Comparison of ENCODE assay signal across 12 cellular contexts in the genomic region with DNA sequence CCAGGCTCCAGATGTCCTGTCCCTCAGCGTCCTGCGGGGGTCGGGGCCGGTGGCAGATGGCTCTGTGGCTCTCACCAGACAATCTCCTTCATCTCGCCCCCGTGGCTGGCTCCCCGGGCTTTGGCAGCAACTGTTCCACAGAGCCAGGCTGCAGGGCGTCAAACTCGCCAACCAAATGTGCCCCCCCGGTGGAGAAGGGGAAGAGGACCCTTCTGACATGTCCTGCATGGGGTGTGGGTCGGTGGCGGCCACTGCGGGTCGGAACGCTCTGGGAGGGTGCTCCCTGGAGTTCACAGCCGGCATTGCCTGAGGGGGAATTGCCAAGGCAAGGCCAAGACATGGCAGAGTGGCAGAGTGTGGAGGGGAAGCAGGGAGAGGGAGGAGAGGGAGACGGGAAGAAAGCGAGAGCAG. TPM values are rescaled to one million over a fixed set of nuclear protein-coding genes. Genes with fewer than 3 reads are reported as not detected.
DNase-seq lines count a peak whose midpoint lies in the region; ATAC-seq and TF ChIP-seq lines count a peak whose summit lies in the region.
"Had no signal": no experiment of that assay in that cellular context is flagged by ENCODE, and none has a peak within 500 bp of the region (broad histone marks: within the 10 kb centered on the region; RNA-seq: fewer than 3 reads in every experiment).

No MANE protein-coding gene starts in this region.

- H3K27ac Mint-ChIP-seq in neural progenitor cell, result peak overlapping the region; percentile 63
- H3K27ac Mint-ChIP-seq: mesothelial cell of epicardium had no signal

- H3K36me3 ChIP-seq in BLaER1 (peaks cover 23% of the 10 kb centered on the region), IMR-90 (ENCODE audit: control insufficient read depth, insufficient read depth, low read length) (no peaks in the 10 kb centered on the region), brain microvascular endothelial cell (replicated peaks) (no peaks in the 10 kb centered on the region), neural progenitor cell (no peaks in the 10 kb centered on the region)

- ATAC-seq in IMR-90 (ENCODE audit: low read depth) (no peak), HG03135 (IDR thresholded peaks at IDR 0.05; ENCODE audit: unreplicated experiment) (no peak), HG02798 (IDR thresholded peaks at IDR 0.05; ENCODE audit: poor library complexity, unreplicated experiment) (no peak)
- ATAC-seq: activated T-cell treated with anti-CD3 and anti-CD28 coated beads, Interleukin-2, amount 50 U/mL, for 4 hours had no signal

- no peak overlapping the region for H3K18ac ChIP-seq in IMR-90 (ENCODE audit: low read depth, low read length)

- peaks cover 5% of the 10 kb centered on the region for H3K27me3 Mint-ChIP-seq in neural progenitor cell (ENCODE audit: insufficient read depth, low read depth)

- dilution Hi-C loops in IMR-90 (cut with HindIII; ENCODE audit: low sequenced_read_pairs, unreplicated experiment), result no loop called here

- no peak for TF ChIP-seq CTCF in IMR-90 (conservative IDR thresholded peaks at IDR 0.05; ENCODE audit: low read depth, low read length)
- TF ChIP-seq CTCF in brain microvascular endothelial cell (IDR thresholded peaks at IDR 0.05; ENCODE audit: low read depth, low read length, missing control alignments), result peak; percentile 19
- TF ChIP-seq CTCF in neural progenitor cell (IDR thresholded peaks at IDR 0.05), result no peak

- POLR2A ChIA-PET in IMR-90 (lab: Charles Lee; ENCODE audit: unreplicated experiment), result no interaction called here

- H2AK5ac ChIP-seq in IMR-90 (ENCODE audit: low read depth, low read length), result peak overlapping the region; percentile 43; the same call in 1 of the 2 replicates

- H3K4me2 ChIP-seq in BLaER1 (peak overlapping the region; percentile 57), IMR-90 (ENCODE audit: low read depth, low read length) (no peak overlapping the region), neural progenitor cell (no peak overlapping the region)

- H2BK15ac ChIP-seq in IMR-90 (ENCODE audit: low read depth, low read length), result no peak overlapping the region

- no peak overlapping the region for H2BK120ac ChIP-seq in IMR-90 (ENCODE audit: low read depth, low read length)

- no peak overlapping the region for H3K14ac ChIP-seq in IMR-90 (replicated peaks; ENCODE audit: low read depth, low read length)

- no peak overlapping the region for H2AK9ac ChIP-seq in IMR-90 (replicated peaks; ENCODE audit: low read depth, low read length, poor library complexity)

- H3K4me1 ChIP-seq in BLaER1 (peaks cover 57% of the 10 kb centered on the region), IMR-90 (ENCODE audit: control insufficient read depth, insufficient read depth, low read length) (peaks cover 19% of the 10 kb centered on the region), neural progenitor cell (no peaks in the 10 kb centered on the region)

- H3K4me3 Mint-ChIP-seq in neural progenitor cell, result peak overlapping the region; percentile 43
- H3K4me3 Mint-ChIP-seq: activated T-cell treated with anti-CD3 and anti-CD28 coated beads, Interleukin-2, amount 50 U/mL, for 4 hours; mesothelial cell of epicardium had no signal

- H3K9ac ChIP-seq in BLaER1, result 0 out of 2 replicates have a peak overlapping the region, but pooled peaks have one; percentile 38
- H3K9ac ChIP-seq in IMR-90 (ENCODE audit: low read depth, low read length), result no peak overlapping the region
- no peak overlapping the region for H3K9ac ChIP-seq in neural progenitor cell

- peaks cover 14% of the 10 kb centered on the region for H3F3A ChIP-seq in neural progenitor cell (ENCODE audit: low read depth)

- no peak overlapping the region for H4K8ac ChIP-seq in IMR-90 (ENCODE audit: low read depth in 2 of 2, low read length in 2 of 2)

- H2AFZ ChIP-seq in IMR-90 (replicated peaks; ENCODE audit: low read length, poor library complexity), result peak overlapping the region; percentile 49
- H2AFZ ChIP-seq in neural progenitor cell (replicated peaks), result no peak overlapping the region

- no peaks in the 10 kb centered on the region for H3K9me3 ChIP-seq in BLaER1
- no peaks in the 10 kb centered on the region for H3K9me3 ChIP-seq in IMR-90 (ENCODE audit: control insufficient read depth, insufficient read depth, low read length)
- no peaks in the 10 kb centered on the region for H3K9me3 ChIP-seq in neural progenitor cell (ENCODE audit: low read depth)

- no peak overlapping the region for H2BK5ac ChIP-seq in IMR-90 (ENCODE audit: low read depth, low read length, poor library complexity, severe bottlenecking)

- TF ChIP-seq POLR2A in IMR-90 (IDR thresholded peaks at IDR 0.05; ENCODE audit: low read depth, low read length), result no peak

- peak overlapping the region; percentile 52 for H3K27ac ChIP-seq in BLaER1
- H3K27ac ChIP-seq in IMR-90 (ENCODE audit: insufficient read depth, low read length), result no peak overlapping the region
- H3K27ac ChIP-seq in brain microvascular endothelial cell, result no peak overlapping the region
- no peak overlapping the region for H3K27ac ChIP-seq in neural progenitor cell

- no peak overlapping the region for H2BK20ac ChIP-seq in IMR-90 (ENCODE audit: low read depth, low read length)

- no peaks in the 10 kb centered on the region for H3K9me3 Mint-ChIP-seq in neural progenitor cell
- H3K9me3 Mint-ChIP-seq: activated T-cell treated with anti-CD3 and anti-CD28 coated beads, Interleukin-2, amount 50 U/mL, for 4 hours; mesothelial cell of epicardium had no signal

- in situ Hi-C loops in IMR-90 (cut with MboI; ENCODE audit: low sequenced_read_pairs), result loop anchor here (10.0 kb wide), 1 partner anchor 265 kb away; no protein-coding TSS in a partner anchor
- in situ Hi-C loops in brain microvascular endothelial cell (cut with HindIII; ENCODE audit: low pct_ligation_motif_present, low sequenced_read_pairs), result loop anchor here (25.0 kb wide), 1 partner anchor 233 kb away; a partner anchor contains a TSS

- 92% methylated on average over 10 of the region's 18 CpGs; no CpG with 5 or more reads in 1 of the 2 experiments for WGBS in IMR-90 (ENCODE audit: extremely low coverage in 2 of 2, insufficient read length in 1 of 2), 2 experiments

- no peak for TF ChIP-seq RAD21 in IMR-90 (IDR thresholded peaks at IDR 0.05; ENCODE audit: low read length)

- H3K4me1 Mint-ChIP-seq in neural progenitor cell, result peaks cover 39% of the 10 kb centered on the region

- H4K5ac ChIP-seq in IMR-90 (ENCODE audit: low read depth, low read length), result no peak overlapping the region

- DNase-seq in IMR-90 (no peak), brain microvascular endothelial cell (no peak), neural progenitor cell (ENCODE audit: low spot score) (no peak), NCI-H2107 treated with DMSO at 0.1 percent for 48 hours (lab: John Stamatoyannopoulos, UW; ENCODE audit: unreplicated experiment) (no peak)
- DNase-seq: activated CD4-positive, alpha-beta T cell treated with anti-CD3 and anti-CD28 coated beads for 1 hour; activated T-cell treated with anti-CD3 and anti-CD28 coated beads, Interleukin-2, amount 50 U/mL, for 4 hours; effector CD4-positive, alpha-beta T cell; stimulated activated naive CD4-positive, alpha-beta T cell had no signal

- no peak overlapping the region for H3K4ac ChIP-seq in IMR-90 (ENCODE audit: low read depth, low read length)

- H3K56ac ChIP-seq in IMR-90 (ENCODE audit: extremely low read depth, insufficient read depth, low read length), result no peak overlapping the region

- CTCF ChIA-PET in IMR-90 (lab: Yijun Ruan, JAX), result no interaction called here

- H3K36me3 Mint-ChIP-seq in neural progenitor cell, result no peaks in the 10 kb centered on the region
- H3K36me3 Mint-ChIP-seq: mesothelial cell of epicardium had no signal

- BruUV-seq in IMR-90 (replicated peaks; lab: Mats Ljungman, UMichigan), result no TSS peak

- intact Hi-C loops in IMR-90 (cut with micrococcal nuclease), result loop anchor here (10.0 kb wide), 1 partner anchor 515 kb away; no protein-coding TSS in a partner anchor

- H4K91ac ChIP-seq in IMR-90 (ENCODE audit: insufficient read depth, low read depth, low read length), result no peak overlapping the region

- H3K9me1 ChIP-seq in IMR-90 (ENCODE audit: insufficient read depth, low read length), result peaks cover 10% of the 10 kb centered on the region; the same call in 1 of the 2 replicates

- H3K27me3 ChIP-seq in BLaER1 (no peaks in the 10 kb centered on the region), IMR-90 (ENCODE audit: control insufficient read depth, insufficient read depth, low read length) (no peaks in the 10 kb centered on the region), brain microvascular endothelial cell (replicated peaks) (no peaks in the 10 kb centered on the region), neural progenitor cell (no peaks in the 10 kb centered on the region)

- no peak overlapping the region for H3K23ac ChIP-seq in IMR-90 (ENCODE audit: low read depth, low read length)

- H3K79me2 ChIP-seq in neural progenitor cell (ENCODE audit: low read depth), result no peaks in the 10 kb centered on the region

- no peak overlapping the region for H3K4me3 ChIP-seq in BLaER1
- H3K4me3 ChIP-seq in IMR-90 (ENCODE audit: insufficient read depth, low read depth, low read length), result no peak overlapping the region
- no peak overlapping the region for H3K4me3 ChIP-seq in brain microvascular endothelial cell (ENCODE audit: low read depth, low read length)
- no peak overlapping the region for H3K4me3 ChIP-seq in neural progenitor cell

- H3K79me1 ChIP-seq in IMR-90 (ENCODE audit: low read depth in 1 of 2, low read length in 2 of 2), result no peaks in the 10 kb centered on the region

- H4K20me1 ChIP-seq in BLaER1, result no peaks in the 10 kb centered on the region
- H4K20me1 ChIP-seq in IMR-90 (ENCODE audit: insufficient read depth, low read length), result no peaks in the 10 kb centered on the region
- no peaks in the 10 kb centered on the region for H4K20me1 ChIP-seq in neural progenitor cell (ENCODE audit: low read depth)

TF ChIP-seq in IMR-90, 13 proteins besides CTCF, POLR2A, EP300 and RAD21 (continues in another document):
- no peak for TF ChIP-seq MAFK (IDR thresholded peaks at IDR 0.05; ENCODE audit: low read depth, low read length)
- no peak for TF ChIP-seq RCOR1 (IDR thresholded peaks at IDR 0.05; ENCODE audit: insufficient replicate concordance, low read length)
- no peak for TF ChIP-seq MXI1 (IDR thresholded peaks at IDR 0.05; ENCODE audit: borderline replicate concordance, low read depth, low read length)
- TF ChIP-seq, protein P1, sequence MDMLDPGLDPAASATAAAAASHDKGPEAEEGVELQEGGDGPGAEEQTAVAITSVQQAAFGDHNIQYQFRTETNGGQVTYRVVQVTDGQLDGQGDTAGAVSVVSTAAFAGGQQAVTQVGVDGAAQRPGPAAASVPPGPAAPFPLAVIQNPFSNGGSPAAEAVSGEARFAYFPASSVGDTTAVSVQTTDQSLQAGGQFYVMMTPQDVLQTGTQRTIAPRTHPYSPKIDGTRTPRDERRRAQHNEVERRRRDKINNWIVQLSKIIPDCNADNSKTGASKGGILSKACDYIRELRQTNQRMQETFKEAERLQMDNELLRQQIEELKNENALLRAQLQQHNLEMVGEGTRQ (IDR thresholded peaks at IDR 0.05; ENCODE audit: low read depth, low read length), result no peak
- no peak for TF ChIP-seq BHLHE40 (IDR thresholded peaks at IDR 0.05; ENCODE audit: low read depth, low read length)

RNA-seq across cellular contexts. Expression of a gene that starts 36.0 kb away (rescaled TPM):
- total RNA-seq in IMR-90 (2012; rRNA removed) (2.7 and 3.1 TPM in 2 replicates), neural progenitor cell (ENCODE audit: low replicate concordance) (14.1 and 19.4 TPM in 2 replicates)
- 4.0 and 4.4 TPM in 2 replicates for polyA plus RNA-seq in IMR-90 (2012; rRNA removed)
- polyA plus RNA-seq in IMR-90 (2012; cell fraction: cytosol; rRNA removed), result 0.74 and 2.6 TPM in 2 replicates
- polyA plus RNA-seq in IMR-90 (2012; cell fraction: nucleus; rRNA removed; ENCODE audit: low replicate concordance), result 9.9 and 10.1 TPM in 2 replicates
